Comparison of ENCODE assay signal across 23 cellular contexts in the genomic region with DNA sequence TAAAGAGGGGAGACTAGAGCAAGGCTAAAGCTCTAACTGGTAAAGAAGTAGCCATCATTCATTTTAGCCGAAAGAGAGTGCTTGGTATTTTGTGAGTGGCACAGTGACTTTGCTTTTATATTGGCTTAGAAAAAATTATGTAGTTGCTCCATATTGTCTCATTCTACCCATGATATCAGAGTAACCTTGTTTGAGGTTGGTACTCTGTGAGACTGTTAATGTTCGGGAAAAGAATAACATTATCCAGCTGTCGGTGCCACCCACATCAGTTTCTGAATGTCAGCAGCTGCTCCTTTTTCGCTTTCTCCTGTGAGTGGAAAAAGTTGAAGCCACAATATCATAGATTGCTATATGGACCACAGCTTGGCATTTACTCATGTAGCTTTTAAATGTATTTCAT.
"Had no signal": no experiment of that assay in that cellular context is flagged by ENCODE, and none has a peak within 500 bp of the region (broad histone marks: within the 10 kb centered on the region; RNA-seq: fewer than 3 reads in every experiment).

No MANE protein-coding gene starts in this region.

- H3K27me3 ChIP-seq: colonic mucosa, esophagus squamous epithelium, gastrocnemius medialis, heart right ventricle, left lung had no signal

- H3K4me1 ChIP-seq: colonic mucosa, esophagus squamous epithelium, gastrocnemius medialis, heart right ventricle, left lung, lower lobe of right lung had no signal

- ATAC-seq: effector memory CD8-positive, alpha-beta T cell; esophagus mucosa; gastrocnemius medialis; left cardiac atrium; left lung; left ventricle myocardium superior; lower lobe of right lung; mucosa of descending colon had no signal

- DNase-seq: colonic mucosa; cortex of kidney; effector CD8-positive, alpha-beta T cell; effector memory CD8-positive, alpha-beta T cell; endodermal cell; erythroblast; esophagus squamous epithelium; foreskin fibroblast; foreskin melanocyte; gastrocnemius medialis; glutamatergic neuron; head of caudate nucleus; heart right ventricle; hippocampal formation; left cardiac atrium; left lung; left ventricle myocardium superior; lower lobe of right lung; mesenchymal stem cell; mucosa of descending colon; naive B cell had no signal

- H3K36me3 ChIP-seq: colonic mucosa, esophagus squamous epithelium, gastrocnemius medialis, heart right ventricle, left lung, lower lobe of right lung had no signal

- H3K27ac ChIP-seq: colonic mucosa, epithelial cell of prostate, esophagus squamous epithelium, gastrocnemius medialis, heart right ventricle, left lung, lower lobe of right lung had no signal

- H3K4me3 ChIP-seq: colonic mucosa, esophagus squamous epithelium, gastrocnemius medialis, heart right ventricle, left lung, lower lobe of right lung, mucosa of descending colon had no signal

- H3K9me3 ChIP-seq: colonic mucosa, esophagus squamous epithelium, gastrocnemius medialis, heart right ventricle, left lung, lower lobe of right lung, mucosa of descending colon had no signal
